ENCODE assay signal across 8 cellular contexts in genomic region chr10:93893646-93894515, GRCh38. TPM values are rescaled to one million over a fixed set of nuclear protein-coding genes. Genes with fewer than 3 reads are reported as not detected.
A peak's percentile ranks its signal among the peaks of the same experiment; 100 is the strongest.
DNase-seq lines count a peak whose midpoint lies in the region; ATAC-seq and TF ChIP-seq lines count a peak whose summit lies in the region.

A gene with protein sequence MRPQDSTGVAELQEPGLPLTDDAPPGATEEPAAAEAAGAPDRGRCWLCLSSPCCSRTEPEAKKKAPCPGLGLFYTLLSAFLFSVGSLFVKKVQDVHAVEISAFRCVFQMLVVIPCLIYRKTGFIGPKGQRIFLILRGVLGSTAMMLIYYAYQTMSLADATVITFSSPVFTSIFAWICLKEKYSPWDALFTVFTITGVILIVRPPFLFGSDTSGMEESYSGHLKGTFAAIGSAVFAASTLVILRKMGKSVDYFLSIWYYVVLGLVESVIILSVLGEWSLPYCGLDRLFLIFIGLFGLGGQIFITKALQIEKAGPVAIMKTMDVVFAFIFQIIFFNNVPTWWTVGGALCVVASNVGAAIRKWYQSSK (plus strand): TSS chr10:93893978. CDS start chr10:93894034, 56 bp downstream.

- H3K36me3 Mint-ChIP-seq in mesothelial cell of epicardium, result peaks cover 2% of the 10 kb centered on the region

- peak within 1 kb of the TSS; percentile 82 for H3K4me3 Mint-ChIP-seq in mesothelial cell of epicardium

- peaks cover 1% of the 10 kb centered on the region for H3K27me3 Mint-ChIP-seq in mesothelial cell of epicardium (ENCODE audit: low read depth)

- H3K36me3 ChIP-seq in endocrine pancreas (ENCODE audit: control insufficient read depth, insufficient read depth, low read length), result no peaks in the 10 kb centered on the region

- peak; percentile 96 for TF ChIP-seq POLR2A in GM19193 (IDR thresholded peaks at IDR 0.05; ENCODE audit: extremely low read depth, insufficient read depth, insufficient read length)

- H3K9me3 Mint-ChIP-seq in mesothelial cell of epicardium, result no peaks in the 10 kb centered on the region

- H3K4me1 Mint-ChIP-seq in mesothelial cell of epicardium, result peaks cover 21% of the 10 kb centered on the region

- H3K4me3 ChIP-seq in endocrine pancreas (ENCODE audit: control insufficient read depth, insufficient read depth, low read length), result peak within 1 kb of the TSS; percentile 74

- H3K9me3 ChIP-seq in endocrine pancreas (ENCODE audit: control insufficient read depth, low read length), result no peaks in the 10 kb centered on the region

- no peak for TF ChIP-seq CTCF in mesothelial cell of epicardium (IDR thresholded peaks at IDR 0.05; ENCODE audit: unreplicated experiment)

- H3K27ac Mint-ChIP-seq in mesothelial cell of epicardium, result peak within 1 kb of the TSS; percentile 48

- DNase-seq in C1 segment of cervical spinal cord (lab: John Stamatoyannopoulos, UW) (peak in 13 of 14 donors; percentile 14 to 83 (median 50)), NCI-H82 (lab: John Stamatoyannopoulos, UW) (peak; percentile 84), mesothelial cell of epicardium (ENCODE audit: low spot score in 2 of 2, unreplicated experiment in 2 of 2) (peak; percentile 43 to 64)
- peak; percentile 91 for DNase-seq in activated CD8-positive, alpha-beta memory T cell treated with anti-CD3 and anti-CD28 coated beads for 24 hours
- peak; percentile 48 to 59 for DNase-seq in stimulated activated CD8-positive, alpha-beta memory T cell treated with anti-CD3 and anti-CD28 coated beads, Interleukin-15, amount 100 ng/mL, for 4 hours (ENCODE audit: low read depth in 2 of 2)

- no peaks in the 10 kb centered on the region for H3K27me3 ChIP-seq in endocrine pancreas (ENCODE audit: control insufficient read depth, insufficient read depth, low read length)

- peak within 1 kb of the TSS; percentile 93 for H3K9ac ChIP-seq in endocrine pancreas (ENCODE audit: control insufficient read depth, insufficient read depth, low read length)

- H3K4me1 ChIP-seq in endocrine pancreas (ENCODE audit: control insufficient read depth, insufficient read depth, low read length), result no peaks in the 10 kb centered on the region

- peak; percentile 94 for ATAC-seq in HG03342 (IDR thresholded peaks at IDR 0.05; ENCODE audit: unreplicated experiment)

RNA-seq across cellular contexts. Expression of the gene that starts here (rescaled TPM):
- 7.3 to 7.5 TPM (median 7.3 TPM) in 3 replicates for total RNA-seq in mesothelial cell of epicardium

Comparison
In these comparisons a context has a peak if more than half of its experiments do, and no peak if none do; other contexts are left out.
1. Peak in every context shown above with its lines: DNase-seq, ATAC-seq and H3K4me3 ChIP-seq.